9 cellular contexts compared by ENCODE assay signal in the genomic region with DNA sequence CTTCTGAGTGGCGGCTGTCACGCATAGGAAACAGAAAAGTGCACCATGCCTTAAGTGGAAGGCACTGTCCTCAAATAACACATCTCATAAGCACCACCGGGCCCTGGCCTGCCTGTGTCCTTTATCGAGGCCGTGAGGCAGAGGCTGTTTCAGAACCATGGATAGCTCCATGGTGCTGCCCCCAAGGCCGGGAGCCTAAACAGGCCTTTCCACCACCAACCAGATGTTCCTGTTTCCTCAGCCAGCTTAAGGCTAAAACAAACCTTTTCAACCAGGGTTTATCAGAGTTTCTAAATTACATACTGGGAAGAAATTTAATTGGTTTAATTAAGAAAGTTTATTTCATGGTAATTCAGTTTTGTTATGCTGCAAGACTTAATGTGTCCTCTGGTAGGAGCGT.
DNase-seq lines count a peak whose midpoint lies in the region; ATAC-seq lines count a peak whose summit lies in the region.
"Had no signal": no experiment of that assay in that cellular context is flagged by ENCODE, and none has a peak within 500 bp of the region (broad histone marks: within the 10 kb centered on the region; RNA-seq: fewer than 3 reads in every experiment).

No MANE protein-coding gene starts in this region.

- no peaks in the 10 kb centered on the region for H3K27me3 Mint-ChIP-seq in activated CD4-positive, alpha-beta memory T cell treated with anti-CD3 and anti-CD28 coated beads for 36 hours
- H3K27me3 Mint-ChIP-seq in activated T-helper 17 cell treated with anti-CD3 and anti-CD28 coated beads, Interleukin-2, amount 50 U/mL, for 72 hours = peaks cover 19% of the 10 kb centered on the region

- CTCF ChIA-PET in activated CD4-positive, alpha-beta memory T cell treated with anti-CD3 and anti-CD28 coated beads for 36 hours (lab: Charles Lee) = no interaction called here

- H3K27ac Mint-ChIP-seq in activated CD4-positive, alpha-beta memory T cell treated with anti-CD3 and anti-CD28 coated beads for 36 hours = no peak overlapping the region
- H3K27ac Mint-ChIP-seq in activated T-helper 17 cell treated with anti-CD3 and anti-CD28 coated beads, Interleukin-2, amount 50 U/mL, for 72 hours = no peak overlapping the region

- no peak overlapping the region for H3K4me3 Mint-ChIP-seq in activated CD4-positive, alpha-beta memory T cell treated with anti-CD3 and anti-CD28 coated beads for 36 hours
- H3K4me3 Mint-ChIP-seq in activated T-helper 17 cell treated with anti-CD3 and anti-CD28 coated beads, Interleukin-2, amount 50 U/mL, for 72 hours = no peak overlapping the region

- intact Hi-C loops in activated CD4-positive, alpha-beta memory T cell treated with anti-CD3 and anti-CD28 coated beads for 36 hours (cut with micrococcal nuclease) = no loop called here

- peak; percentile 17 for DNase-seq in Ammon's horn (ENCODE audit: low spot score)
- peak; percentile 22 for DNase-seq in activated CD4-positive, alpha-beta memory T cell treated with anti-CD3 and anti-CD28 coated beads for 36 hours
- DNase-seq in iPS DF 4.7 (ENCODE audit: extremely low read depth, low spot score) = peak; percentile 46
- DNase-seq in NCI-H1092 (lab: John Stamatoyannopoulos, UW) = no peak
- DNase-seq in stimulated activated CD4-positive, alpha-beta T cell treated with anti-CD3 and anti-CD28 coated beads, Interleukin-4, amount 100 ng/mL, for 1 hour = no peak
- DNase-seq: T-helper 1 cell had no signal

- ATAC-seq in HG02759 (IDR thresholded peaks at IDR 0.05; ENCODE audit: unreplicated experiment) = peak; percentile 44
- no peak for ATAC-seq in GM21526 (IDR thresholded peaks at IDR 0.05; ENCODE audit: low FRiP score, unreplicated experiment)
- ATAC-seq in activated T-helper 17 cell treated with anti-CD3 and anti-CD28 coated beads, Interleukin-2, amount 50 U/mL, for 72 hours (replicated peaks) = no peak

- no peaks in the 10 kb centered on the region for H3K9me3 Mint-ChIP-seq in activated CD4-positive, alpha-beta memory T cell treated with anti-CD3 and anti-CD28 coated beads for 36 hours
- H3K9me3 Mint-ChIP-seq in activated T-helper 17 cell treated with anti-CD3 and anti-CD28 coated beads, Interleukin-2, amount 50 U/mL, for 72 hours = peaks cover 3% of the 10 kb centered on the region

- POLR2A ChIA-PET in activated CD4-positive, alpha-beta memory T cell treated with anti-CD3 and anti-CD28 coated beads for 36 hours (lab: Charles Lee) = no interaction called here

- H3K36me3 Mint-ChIP-seq in activated CD4-positive, alpha-beta memory T cell treated with anti-CD3 and anti-CD28 coated beads for 36 hours = no peaks in the 10 kb centered on the region
- no peaks in the 10 kb centered on the region for H3K36me3 Mint-ChIP-seq in activated T-helper 17 cell treated with anti-CD3 and anti-CD28 coated beads, Interleukin-2, amount 50 U/mL, for 72 hours (ENCODE audit: low read depth)

- H3K4me1 Mint-ChIP-seq in activated CD4-positive, alpha-beta memory T cell treated with anti-CD3 and anti-CD28 coated beads for 36 hours (ENCODE audit: low read depth) = no peaks in the 10 kb centered on the region
- no peaks in the 10 kb centered on the region for H3K4me1 Mint-ChIP-seq in activated T-helper 17 cell treated with anti-CD3 and anti-CD28 coated beads, Interleukin-2, amount 50 U/mL, for 72 hours

Comparison
In these comparisons a context has a peak if more than half of its experiments do, and no peak if none do; other contexts are left out.
1. DNase-seq: peak in Ammon's horn (single experiment), activated CD4-positive, alpha-beta memory T cell treated with anti-CD3 and anti-CD28 coated beads for 36 hours (single experiment) and iPS DF 4.7 (single experiment); none in NCI-H1092 (single experiment) and stimulated activated CD4-positive, alpha-beta T cell treated with anti-CD3 and anti-CD28 coated beads, Interleukin-4, amount 100 ng/mL, for 1 hour (single experiment).